15 cellular contexts compared by ENCODE assay signal in the genomic region with DNA sequence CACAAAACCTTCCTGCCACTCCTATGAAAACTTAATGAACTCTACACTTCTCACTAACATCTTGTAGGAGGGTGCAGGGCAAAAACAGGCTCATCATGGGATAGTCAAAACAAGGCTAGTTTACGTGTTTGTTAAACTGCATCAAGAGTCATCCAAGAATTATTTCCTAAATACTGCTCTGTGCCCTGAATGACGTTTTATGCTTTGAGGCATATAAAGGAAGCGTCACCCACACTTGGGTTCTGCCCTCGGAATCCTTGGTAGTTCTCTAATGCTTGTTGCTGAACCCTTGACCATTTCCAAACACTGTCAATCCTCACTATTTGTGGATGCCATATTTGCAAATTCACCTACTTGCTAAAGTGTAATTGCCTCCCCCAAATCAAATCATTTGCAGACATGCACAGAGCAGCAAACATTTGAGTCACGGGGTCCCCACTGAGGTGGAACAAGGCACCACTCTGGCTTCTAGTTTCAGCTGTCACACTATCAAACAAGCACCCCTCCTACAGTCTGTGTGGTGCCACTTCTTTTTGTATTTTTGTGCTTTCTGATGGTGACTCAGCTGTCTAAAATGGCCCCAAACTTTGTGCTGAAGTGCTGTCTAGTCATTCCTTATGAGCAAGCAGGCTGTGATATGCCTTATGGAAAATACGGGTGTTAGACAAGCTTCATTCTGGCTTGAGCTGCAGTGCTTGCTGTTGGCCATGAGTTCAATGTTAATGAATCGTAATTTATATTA. TPM values are rescaled to one million over a fixed set of nuclear protein-coding genes. Genes with fewer than 3 reads are reported as not detected.
DNase-seq lines count a peak whose midpoint lies in the region; ATAC-seq, FAIRE-seq and TF ChIP-seq lines count a peak whose summit lies in the region.
"Had no signal": no experiment of that assay in that cellular context is flagged by ENCODE, and none has a peak within 500 bp of the region (broad histone marks: within the 10 kb centered on the region; RNA-seq: fewer than 3 reads in every experiment).

No MANE protein-coding gene starts in this region.

- H3K9me3 Mint-ChIP-seq in HFFc6: no peaks in the 10 kb centered on the region
- no peaks in the 10 kb centered on the region for H3K9me3 Mint-ChIP-seq in endothelial cell (ENCODE audit: unreplicated experiment)
- H3K9me3 Mint-ChIP-seq: activated naive CD8-positive, alpha-beta T cell treated with anti-CD3 and anti-CD28 coated beads, Interleukin-2, amount 10 ng/mL, durations not matched to agents 7 days and 5 days; T-helper 1 cell treated with Interleukin-12 subunit alpha and Interleukin-12 subunit beta and Interleukin-4 antibody, amounts not matched to agents 30 μg/mL and 1 μg/mL, for 36 hours had no signal

- intact Hi-C loops in kidney (cut with DNase I): no loop called here
- intact Hi-C loops in tibial artery (cut with DNase I; ENCODE audit: low total_unique reads): no loop called here

- H3K4me3 Mint-ChIP-seq in HFFc6: peak overlapping the region; percentile 57
- no peak overlapping the region for H3K4me3 Mint-ChIP-seq in endothelial cell (ENCODE audit: unreplicated experiment)
- H3K4me3 Mint-ChIP-seq: activated naive CD8-positive, alpha-beta T cell treated with anti-CD3 and anti-CD28 coated beads, Interleukin-2, amount 10 ng/mL, durations not matched to agents 7 days and 5 days; T-helper 1 cell treated with Interleukin-12 subunit alpha and Interleukin-12 subunit beta and Interleukin-4 antibody, amounts not matched to agents 30 μg/mL and 1 μg/mL, for 36 hours had no signal

- H3K27ac ChIP-seq in kidney (ENCODE audit: low read depth in 2 of 2, low read length in 2 of 2) (peak overlapping the region; percentile 58 to 86), tibial artery (peak overlapping the region; percentile 63 to 87)

- H3K4me3 ChIP-seq in kidney (ENCODE audit: low read length in 2 of 2) (peak overlapping the region in 1 of 2 donors; percentile 22), tibial artery (no peak overlapping the region)
- H3K4me3 ChIP-seq: GM12878 had no signal

- H3K4me1 Mint-ChIP-seq in HFFc6 (ENCODE audit: low read depth) (peaks cover 94% of the 10 kb centered on the region), endothelial cell (ENCODE audit: unreplicated experiment) (peaks cover 14% of the 10 kb centered on the region)
- H3K4me1 Mint-ChIP-seq: activated naive CD8-positive, alpha-beta T cell treated with anti-CD3 and anti-CD28 coated beads, Interleukin-2, amount 10 ng/mL, durations not matched to agents 7 days and 5 days had no signal

- DNase-seq in HFFc6 (peak; percentile 81), astrocyte of the hippocampus (ENCODE audit: low read depth, low spot score) (peak; percentile 75), kidney (no peak), tibial artery (no peak), endothelial cell (ENCODE audit: low spot score) (no peak)
- DNase-seq: activated naive CD8-positive, alpha-beta T cell treated with anti-CD3 and anti-CD28 coated beads, Interleukin-2, amount 10 ng/mL, durations not matched to agents 7 days and 5 days; NCI-H1930; stimulated activated CD4-positive, alpha-beta T cell treated with anti-CD3 and anti-CD28 coated beads, Interleukin-2, amount 100 ng/mL, for 24 hours; stimulated activated naive CD4-positive, alpha-beta T cell treated with Interleukin-2 at 50 U/mL for 16 hours had no signal

- peak overlapping the region in 1 of 2 donors; percentile 36 for H3K9ac ChIP-seq in kidney (ENCODE audit: low read length in 2 of 2)

- peaks cover 54% of the 10 kb centered on the region for H3K36me3 Mint-ChIP-seq in HFFc6 (ENCODE audit: low read depth)
- peaks cover 4% of the 10 kb centered on the region for H3K36me3 Mint-ChIP-seq in endothelial cell (ENCODE audit: low read depth, unreplicated experiment)
- H3K36me3 Mint-ChIP-seq: activated naive CD8-positive, alpha-beta T cell treated with anti-CD3 and anti-CD28 coated beads, Interleukin-2, amount 10 ng/mL, durations not matched to agents 7 days and 5 days had no signal

- H3K9me3 ChIP-seq in kidney (ENCODE audit: control insufficient read depth in 1 of 2, low read length in 2 of 2): no peaks in the 10 kb centered on the region
- H3K9me3 ChIP-seq in tibial artery: no peaks in the 10 kb centered on the region

- TF ChIP-seq CTCF in HFFc6 (IDR thresholded peaks at IDR 0.05) (peak; percentile 47), kidney (IDR thresholded peaks at IDR 0.05; ENCODE audit: borderline replicate concordance, extremely low read depth, insufficient read depth) (no peak), tibial artery (IDR thresholded peaks at IDR 0.05) (peak; percentile 9 to 16), endothelial cell (IDR thresholded peaks at IDR 0.05; ENCODE audit: unreplicated experiment) (no peak)

- H3K27me3 ChIP-seq in tibial artery: no peaks in the 10 kb centered on the region

- FAIRE-seq in kidney (lab: Jason Lieb, UNC): no peak
- FAIRE-seq: D721Med, GM12878 had no signal

- peaks cover 46 to 75% of the 10 kb centered on the region in 2 donors for H3K4me1 ChIP-seq in kidney (ENCODE audit: control insufficient read depth in 1 of 2, insufficient read depth in 1 of 2, low read depth in 1 of 2, low read length in 2 of 2)
- peaks cover 0 to 100% (median 49%) of the 10 kb centered on the region in 4 donors for H3K4me1 ChIP-seq in tibial artery

- H3K27ac Mint-ChIP-seq in HFFc6 (peak overlapping the region; percentile 84), endothelial cell (ENCODE audit: unreplicated experiment) (no peak overlapping the region)
- H3K27ac Mint-ChIP-seq: activated naive CD8-positive, alpha-beta T cell treated with anti-CD3 and anti-CD28 coated beads, Interleukin-2, amount 10 ng/mL, durations not matched to agents 7 days and 5 days; T-helper 1 cell treated with Interleukin-12 subunit alpha and Interleukin-12 subunit beta and Interleukin-4 antibody, amounts not matched to agents 30 μg/mL and 1 μg/mL, for 36 hours had no signal

- ATAC-seq in GM21360 (IDR thresholded peaks at IDR 0.05; ENCODE audit: unreplicated experiment) (no peak), HG03460 (IDR thresholded peaks at IDR 0.05; ENCODE audit: unreplicated experiment) (no peak)
- ATAC-seq: GM12878, HCT116 had no signal

- H3K27me3 Mint-ChIP-seq in HFFc6 (ENCODE audit: insufficient read depth): peaks cover 4% of the 10 kb centered on the region
- H3K27me3 Mint-ChIP-seq in endothelial cell (ENCODE audit: unreplicated experiment): no peaks in the 10 kb centered on the region

- peaks cover 0 to 14% of the 10 kb centered on the region in 2 donors for H3K36me3 ChIP-seq in kidney (ENCODE audit: control insufficient read depth in 1 of 2, insufficient read depth in 2 of 2, low read length in 2 of 2)
- peaks cover 0 to 15% (median 0%) of the 10 kb centered on the region in 3 donors for H3K36me3 ChIP-seq in tibial artery

RNA-seq across cellular contexts. Expression of a gene that starts 15.5 kb away (rescaled TPM):
- 100 to 1,000 TPM; 464 to 821 (median 485) TPM for total RNA-seq in HFFc6 (2021; fragmentation: NEBNext Ultra II Directional; extraction: Animal tissue kit (Norgen Biotek cat#: 25700))
- 1,703 TPM for total RNA-seq in kidney
- polyA plus RNA-seq in kidney (ENCODE audit: insufficient read depth, low read depth, low replicate concordance): 2,157 TPM
- 7.6 TPM for total RNA-seq in endothelial cell (ENCODE audit: unreplicated experiment)

Comparison
In these comparisons a context has a peak if more than half of its experiments do, and no peak if none do; other contexts are left out.
1. DNase-seq: peak in HFFc6 (single experiment) and astrocyte of the hippocampus (single experiment); none in kidney (single experiment), tibial artery (0 of 2) and endothelial cell (single experiment).
2. CTCF ChIP-seq: peak in HFFc6 (single experiment) and tibial artery (2 of 2); none in kidney (single experiment) and endothelial cell (single experiment).
3. RNA of a gene that starts 15.5 kb away (total RNA-seq): 1,703 TPM in kidney (single experiment) and 464 to 821 TPM in HFFc6; 7.6 TPM in endothelial cell (single experiment); every median in the first group is over 10 times any median in the second.